Comparison of ENCODE assay signal across 9 cellular contexts in the genomic region with DNA sequence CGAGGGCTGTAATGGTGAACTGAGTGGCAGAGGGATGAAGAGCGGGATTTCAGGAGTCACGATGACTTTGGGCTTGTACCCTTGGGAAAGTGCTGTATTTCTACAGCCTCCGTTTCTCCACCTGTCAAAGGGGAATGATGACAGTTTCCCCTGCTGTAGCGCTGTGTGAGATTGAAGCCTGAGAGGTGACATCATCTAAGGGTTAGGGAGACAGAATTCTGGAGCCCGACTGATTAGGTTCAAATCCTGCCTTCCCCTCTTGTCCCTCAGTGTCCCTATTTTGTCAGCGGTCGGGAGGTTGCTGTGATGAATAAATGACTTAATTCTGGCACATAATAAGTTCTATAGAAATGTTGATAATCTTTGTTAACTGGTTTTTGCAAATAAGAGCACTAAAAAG. TPM values are rescaled to one million over a fixed set of nuclear protein-coding genes. Genes with fewer than 3 reads are reported as not detected.
DNase-seq lines count a peak whose midpoint lies in the region; ATAC-seq, FAIRE-seq and TF ChIP-seq lines count a peak whose summit lies in the region.
"Had no signal": no experiment of that assay in that cellular context is flagged by ENCODE, and none has a peak within 500 bp of the region (broad histone marks: within the 10 kb centered on the region; RNA-seq: fewer than 3 reads in every experiment).

No MANE protein-coding gene starts in this region.

- peaks cover 11% of the 10 kb centered on the region for H3K4me1 ChIP-seq in muscle layer of colon (ENCODE audit: insufficient read depth, low read length)

- peak overlapping the region; percentile 81 for H3K9ac ChIP-seq in muscle layer of colon (ENCODE audit: low read length)

- no peaks in the 10 kb centered on the region for H3K9me3 Mint-ChIP-seq in stimulated activated naive CD8-positive, alpha-beta T cell treated with anti-CD3 and anti-CD28 coated beads, Interleukin-15, Interleukin-2, amounts not matched to agents 100 ng/mL and 50 ng/mL, for 24 hours

- H3K4me3 ChIP-seq in bronchial epithelial cell (ENCODE audit: low read depth, low read length) (peak overlapping the region; percentile 80), muscle layer of colon (ENCODE audit: low read depth in 1 of 2, low read length in 2 of 2) (peak overlapping the region; percentile 88 to 94)

- peaks cover 41% of the 10 kb centered on the region for H3K36me3 Mint-ChIP-seq in stimulated activated naive CD8-positive, alpha-beta T cell treated with anti-CD3 and anti-CD28 coated beads, Interleukin-15, Interleukin-2, amounts not matched to agents 100 ng/mL and 50 ng/mL, for 24 hours (ENCODE audit: low read depth)

- H3K36me3 ChIP-seq in bronchial epithelial cell (ENCODE audit: control insufficient read depth, insufficient read depth, low read length) (peaks cover 17% of the 10 kb centered on the region), muscle layer of colon (ENCODE audit: insufficient read depth, low read length) (peaks cover 30% of the 10 kb centered on the region)

- no peak for DNase-seq in stimulated activated naive CD8-positive, alpha-beta T cell treated with anti-CD3 and anti-CD28 coated beads, Interleukin-15, Interleukin-2, amounts not matched to agents 100 U/mL and 50 U/mL, for 24 hours
- DNase-seq in bronchial epithelial cell (ENCODE audit: low read depth) (no peak), activated gamma-delta T cell treated with Interleukin-2 at 50 U/mL for 16 hours (no peak), NCI-H1417 (lab: John Stamatoyannopoulos, UW) (no peak), RKO (ENCODE audit: low spot score) (no peak)
- DNase-seq in stimulated activated CD4-positive, alpha-beta T cell treated with anti-CD3 and anti-CD28 coated beads, Interleukin-12 subunit alpha, Interleukin-12 subunit beta, amount 100 ng/mL, for 4 hours, result no peak

- peak overlapping the region; percentile 80 for H3K27ac ChIP-seq in muscle layer of colon (ENCODE audit: low read depth, low read length)

- peak overlapping the region; percentile 96 for H3K27ac Mint-ChIP-seq in stimulated activated naive CD8-positive, alpha-beta T cell treated with anti-CD3 and anti-CD28 coated beads, Interleukin-15, Interleukin-2, amounts not matched to agents 100 ng/mL and 50 ng/mL, for 24 hours

- FAIRE-seq in bronchial epithelial cell (lab: Jason Lieb, UNC), result no peak

- H3K4me1 Mint-ChIP-seq in stimulated activated naive CD8-positive, alpha-beta T cell treated with anti-CD3 and anti-CD28 coated beads, Interleukin-15, Interleukin-2, amounts not matched to agents 100 ng/mL and 50 ng/mL, for 24 hours (ENCODE audit: low read depth), result peaks cover 28% of the 10 kb centered on the region

- H3K4me3 Mint-ChIP-seq in stimulated activated naive CD8-positive, alpha-beta T cell treated with anti-CD3 and anti-CD28 coated beads, Interleukin-15, Interleukin-2, amounts not matched to agents 100 ng/mL and 50 ng/mL, for 24 hours, result peak overlapping the region; percentile 97

- no peak for TF ChIP-seq CTCF in bronchial epithelial cell (IDR thresholded peaks at IDR 0.05; ENCODE audit: insufficient read depth, low read length, severe bottlenecking)

- no peaks in the 10 kb centered on the region for H3K9me3 ChIP-seq in muscle layer of colon (ENCODE audit: low read length)

- H3K27me3 Mint-ChIP-seq in stimulated activated naive CD8-positive, alpha-beta T cell treated with anti-CD3 and anti-CD28 coated beads, Interleukin-15, Interleukin-2, amounts not matched to agents 100 ng/mL and 50 ng/mL, for 24 hours, result no peaks in the 10 kb centered on the region

- H3K27me3 ChIP-seq in bronchial epithelial cell (ENCODE audit: control insufficient read depth, insufficient read depth, low read length), result no peaks in the 10 kb centered on the region
- H3K27me3 ChIP-seq in muscle layer of colon (ENCODE audit: control insufficient read depth in 1 of 2, insufficient read depth in 2 of 2, low read length in 2 of 2), result no peaks in the 10 kb centered on the region

- ATAC-seq in stimulated activated naive CD8-positive, alpha-beta T cell treated with anti-CD3 and anti-CD28 coated beads, Interleukin-15, Interleukin-2, amounts not matched to agents 100 U/mL and 50 U/mL, for 24 hours, result no peak

RNA-seq across cellular contexts. Expression of a gene that starts 0.7 kb away (rescaled TPM):
- 17.1 and 19.2 TPM in 2 replicates for total RNA-seq in bronchial epithelial cell

RNA-seq across cellular contexts. Expression of a gene that starts 18.2 kb away (rescaled TPM):
- total RNA-seq in bronchial epithelial cell, result 0.79 and 0.90 TPM in 2 replicates

RNA-seq across cellular contexts. Expression of a gene that starts 21.6 kb away (rescaled TPM):
- total RNA-seq in bronchial epithelial cell, result 1.3 and 1.9 TPM in 2 replicates

RNA-seq across cellular contexts. Expression of a gene that starts 34.0 kb away (rescaled TPM):
- 4.0 and 10.8 TPM in 2 replicates for total RNA-seq in bronchial epithelial cell
- total RNA-seq: cerebellum had no signal

RNA-seq across cellular contexts. Expression of a gene that starts 37.0 kb away (rescaled TPM):
- total RNA-seq in bronchial epithelial cell, result 3.7 and 3.9 TPM in 2 replicates
